ENCODE assay signal across 3 cellular contexts in the genomic region with DNA sequence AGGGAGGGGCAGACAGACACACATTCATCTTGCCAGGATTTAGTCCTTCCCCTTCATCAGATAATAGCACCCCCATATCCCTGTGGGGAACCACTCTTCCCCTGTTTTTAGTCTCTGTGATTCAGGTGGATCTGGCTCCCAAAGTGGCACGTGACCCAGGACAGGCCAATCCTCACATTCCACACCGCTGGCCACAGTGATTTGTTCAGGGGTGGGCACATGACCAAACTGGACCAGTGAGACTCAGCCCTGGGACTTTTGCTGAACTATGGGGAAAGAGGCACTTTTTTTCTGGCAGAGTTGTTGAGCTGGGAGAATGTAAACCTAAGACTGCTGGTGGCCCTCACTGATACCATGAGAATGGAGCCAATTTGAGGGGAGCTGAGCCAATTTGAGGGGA.
TF ChIP-seq lines count a peak whose summit lies in the region.

No MANE protein-coding gene starts in this region.

TF ChIP-seq in A549, 52 proteins besides CTCF, POLR2A, EP300 and RAD21:
- TF ChIP-seq EHF (CRISPR knock-in tag; IDR thresholded peaks at IDR 0.05): no peak
- TF ChIP-seq, protein P1, sequence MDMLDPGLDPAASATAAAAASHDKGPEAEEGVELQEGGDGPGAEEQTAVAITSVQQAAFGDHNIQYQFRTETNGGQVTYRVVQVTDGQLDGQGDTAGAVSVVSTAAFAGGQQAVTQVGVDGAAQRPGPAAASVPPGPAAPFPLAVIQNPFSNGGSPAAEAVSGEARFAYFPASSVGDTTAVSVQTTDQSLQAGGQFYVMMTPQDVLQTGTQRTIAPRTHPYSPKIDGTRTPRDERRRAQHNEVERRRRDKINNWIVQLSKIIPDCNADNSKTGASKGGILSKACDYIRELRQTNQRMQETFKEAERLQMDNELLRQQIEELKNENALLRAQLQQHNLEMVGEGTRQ (IDR thresholded peaks at IDR 0.05): peak; percentile 83

TF ChIP-seq in Ishikawa, 13 proteins besides CTCF, POLR2A, EP300 and RAD21:
- TF ChIP-seq, protein P2, sequence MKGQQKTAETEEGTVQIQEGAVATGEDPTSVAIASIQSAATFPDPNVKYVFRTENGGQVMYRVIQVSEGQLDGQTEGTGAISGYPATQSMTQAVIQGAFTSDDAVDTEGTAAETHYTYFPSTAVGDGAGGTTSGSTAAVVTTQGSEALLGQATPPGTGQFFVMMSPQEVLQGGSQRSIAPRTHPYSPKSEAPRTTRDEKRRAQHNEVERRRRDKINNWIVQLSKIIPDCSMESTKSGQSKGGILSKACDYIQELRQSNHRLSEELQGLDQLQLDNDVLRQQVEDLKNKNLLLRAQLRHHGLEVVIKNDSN (IDR thresholded peaks at IDR 0.05): peak; percentile 84
- TF ChIP-seq TEAD4 (IDR thresholded peaks at IDR 0.05): no peak
- TF ChIP-seq, protein P3, sequence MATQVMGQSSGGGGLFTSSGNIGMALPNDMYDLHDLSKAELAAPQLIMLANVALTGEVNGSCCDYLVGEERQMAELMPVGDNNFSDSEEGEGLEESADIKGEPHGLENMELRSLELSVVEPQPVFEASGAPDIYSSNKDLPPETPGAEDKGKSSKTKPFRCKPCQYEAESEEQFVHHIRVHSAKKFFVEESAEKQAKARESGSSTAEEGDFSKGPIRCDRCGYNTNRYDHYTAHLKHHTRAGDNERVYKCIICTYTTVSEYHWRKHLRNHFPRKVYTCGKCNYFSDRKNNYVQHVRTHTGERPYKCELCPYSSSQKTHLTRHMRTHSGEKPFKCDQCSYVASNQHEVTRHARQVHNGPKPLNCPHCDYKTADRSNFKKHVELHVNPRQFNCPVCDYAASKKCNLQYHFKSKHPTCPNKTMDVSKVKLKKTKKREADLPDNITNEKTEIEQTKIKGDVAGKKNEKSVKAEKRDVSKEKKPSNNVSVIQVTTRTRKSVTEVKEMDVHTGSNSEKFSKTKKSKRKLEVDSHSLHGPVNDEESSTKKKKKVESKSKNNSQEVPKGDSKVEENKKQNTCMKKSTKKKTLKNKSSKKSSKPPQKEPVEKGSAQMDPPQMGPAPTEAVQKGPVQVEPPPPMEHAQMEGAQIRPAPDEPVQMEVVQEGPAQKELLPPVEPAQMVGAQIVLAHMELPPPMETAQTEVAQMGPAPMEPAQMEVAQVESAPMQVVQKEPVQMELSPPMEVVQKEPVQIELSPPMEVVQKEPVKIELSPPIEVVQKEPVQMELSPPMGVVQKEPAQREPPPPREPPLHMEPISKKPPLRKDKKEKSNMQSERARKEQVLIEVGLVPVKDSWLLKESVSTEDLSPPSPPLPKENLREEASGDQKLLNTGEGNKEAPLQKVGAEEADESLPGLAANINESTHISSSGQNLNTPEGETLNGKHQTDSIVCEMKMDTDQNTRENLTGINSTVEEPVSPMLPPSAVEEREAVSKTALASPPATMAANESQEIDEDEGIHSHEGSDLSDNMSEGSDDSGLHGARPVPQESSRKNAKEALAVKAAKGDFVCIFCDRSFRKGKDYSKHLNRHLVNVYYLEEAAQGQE (IDR thresholded peaks at IDR 0.05; ENCODE audit: low read depth): no peak
TF ChIP-seq in Ishikawa: peak in this region for 1.

TF ChIP-seq in GM12878, 131 proteins besides CTCF, POLR2A, EP300 and RAD21:
- TF ChIP-seq GATAD2B (conservative IDR thresholded peaks at IDR 0.05; ENCODE audit: low read depth) (no peak), BHLHE40 (IDR thresholded peaks at IDR 0.05; ENCODE audit: borderline replicate concordance in 1 of 2, low read depth in 2 of 2, low read length in 1 of 2) (0 out of 4 replicates have a peak, but pooled peaks of 1 of the 2 experiments have one; percentile 5)
- TF ChIP-seq, protein P2 (IDR thresholded peaks at IDR 0.05; ENCODE audit: borderline replicate concordance, extremely low read length, insufficient read depth, low read depth, low read length): peak; percentile 25
